11 cellular contexts compared by ENCODE assay signal in the genomic region with DNA sequence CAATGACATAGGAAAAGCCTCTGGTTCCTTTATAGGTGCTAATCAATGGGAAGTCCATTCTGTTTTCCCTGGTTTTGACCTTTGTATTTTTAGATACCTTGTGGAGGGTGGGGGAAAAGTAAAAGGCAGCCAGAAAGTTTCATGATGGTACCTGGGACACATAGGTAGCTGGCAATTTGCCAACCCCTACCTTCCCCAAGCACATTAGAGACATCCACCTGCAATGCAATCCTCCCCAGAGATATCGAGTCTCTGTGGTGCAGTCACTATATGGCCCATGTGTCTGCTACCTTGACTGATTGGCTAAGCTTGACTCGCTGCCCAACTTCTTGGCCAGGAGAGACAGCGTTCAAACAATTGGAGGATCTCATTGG.
"Had no signal": no experiment of that assay in that cellular context is flagged by ENCODE, and none has a peak within 500 bp of the region (broad histone marks: within the 10 kb centered on the region; RNA-seq: fewer than 3 reads in every experiment).

No MANE protein-coding gene starts in this region.

- H2AFZ ChIP-seq: GM23248, GM23338 had no signal

- H3K4me3 ChIP-seq: GM23248, GM23338, HAP-1 had no signal

- H3K9me3 ChIP-seq: HAP-1 had no signal

- H3K4me2 ChIP-seq: GM23338 had no signal

- H3K9ac ChIP-seq: GM23248 had no signal

- H3K36me3 ChIP-seq: HAP-1 had no signal

- H3K4me1 ChIP-seq: HAP-1 had no signal

- H3K27ac ChIP-seq: GM23248 had no signal

- ATAC-seq: GM23338, HCT116 had no signal

- FAIRE-seq: H1, H54 had no signal

- DNase-seq: GM23248, GOT3, H7, H9, HCEC 1CT, HFFc6 had no signal
